8 cellular contexts compared by ENCODE assay signal in genomic region chr13:74132152-74132767, GRCh38. TPM values are rescaled to one million over a fixed set of nuclear protein-coding genes. Genes with fewer than 3 reads are reported as not detected.
DNase-seq lines count a peak whose midpoint lies in the region; ATAC-seq and TF ChIP-seq lines count a peak whose summit lies in the region.

No MANE protein-coding gene starts in this region.

- peaks cover 45% of the 10 kb centered on the region for H3K4me1 Mint-ChIP-seq in activated T-cell treated with anti-CD3 and anti-CD28 coated beads, Interleukin-2, amount 50 U/mL, for 4 hours (ENCODE audit: low read depth)

- peaks cover 82% of the 10 kb centered on the region for H3K4me1 ChIP-seq in left ventricle myocardium inferior

- H3K4me3 ChIP-seq in left ventricle myocardium inferior: peak overlapping the region; percentile 95
- peak overlapping the region; percentile 78 for H3K4me3 ChIP-seq in skeletal muscle cell (ENCODE audit: low read depth, low read length)

- H3K4me3 Mint-ChIP-seq in activated T-cell treated with anti-CD3 and anti-CD28 coated beads, Interleukin-2, amount 50 U/mL, for 4 hours: peak overlapping the region; percentile 94

- no peaks in the 10 kb centered on the region for H3K27me3 ChIP-seq in left ventricle myocardium inferior (ENCODE audit: low read depth)

- no peaks in the 10 kb centered on the region for H3K9me3 Mint-ChIP-seq in activated T-cell treated with anti-CD3 and anti-CD28 coated beads, Interleukin-2, amount 50 U/mL, for 4 hours

- peak overlapping the region; percentile 99 for H3K27ac ChIP-seq in left ventricle myocardium inferior (replicated peaks)

- TF ChIP-seq CTCF in left ventricle myocardium inferior (IDR thresholded peaks at IDR 0.05; ENCODE audit: borderline replicate concordance): no peak

- no peak for DNase-seq in left ventricle myocardium inferior
- no peak for DNase-seq in left cardiac atrium
- DNase-seq in activated T-cell treated with anti-CD3 and anti-CD28 coated beads, Interleukin-2, amount 50 U/mL, for 4 hours: peak; percentile 24
- DNase-seq in glomerular visceral epithelial cell (ENCODE audit: extremely low spot score): peak; percentile 35
- no peak for DNase-seq in skeletal muscle cell (ENCODE audit: low read depth)
- no peak for DNase-seq in NCI-H187 treated with DMSO at 0.1 percent for 48 hours (lab: John Stamatoyannopoulos, UW)

- ATAC-seq in left cardiac atrium (no peak), HG03135 (IDR thresholded peaks at IDR 0.05; ENCODE audit: unreplicated experiment) (no peak), HG02763 (IDR thresholded peaks at IDR 0.05; ENCODE audit: unreplicated experiment) (no peak)
- ATAC-seq in activated T-cell treated with anti-CD3 and anti-CD28 coated beads, Interleukin-2, amount 50 U/mL, for 4 hours: no peak

- no peaks in the 10 kb centered on the region for H3K36me3 Mint-ChIP-seq in activated T-cell treated with anti-CD3 and anti-CD28 coated beads, Interleukin-2, amount 50 U/mL, for 4 hours (ENCODE audit: insufficient read depth)

- H3K27me3 Mint-ChIP-seq in activated T-cell treated with anti-CD3 and anti-CD28 coated beads, Interleukin-2, amount 50 U/mL, for 4 hours (ENCODE audit: low read depth): no peaks in the 10 kb centered on the region

- intact Hi-C loops in left ventricle myocardium inferior (cut with micrococcal nuclease): loop anchor here (5.0 kb wide), 1 partner anchor 70 kb away; no protein-coding TSS in a partner anchor
- intact Hi-C loops in left cardiac atrium (cut with DNase I): loop anchor here (5.0 to 10.0 kb wide), 2 partner anchors 67 to 295 kb away; no protein-coding TSS in a partner anchor

- no peaks in the 10 kb centered on the region for H3K36me3 ChIP-seq in left ventricle myocardium inferior

- no peaks in the 10 kb centered on the region for H3K9me3 ChIP-seq in left ventricle myocardium inferior (replicated peaks)

RNA-seq across cellular contexts. Expression of gene KLF12, which starts 1.9 kb away (rescaled TPM):
- total RNA-seq in left ventricle myocardium inferior: 18.2 TPM
- total RNA-seq in left cardiac atrium: 10 to 100 TPM; 13.9 to 14.0 TPM
- 10 to 100 TPM in 2 of 3 donors, 1 to 10 TPM in 1; 7.4 to 12.3 (median 10.5) TPM for total RNA-seq in activated T-cell treated with anti-CD3 and anti-CD28 coated beads, Interleukin-2, amount 50 U/mL, for 4 hours

Comparison
In these comparisons a context has a peak if more than half of its experiments do, and no peak if none do; other contexts are left out.
1. DNase-seq: peak in activated T-cell treated with anti-CD3 and anti-CD28 coated beads, Interleukin-2, amount 50 U/mL, for 4 hours (single experiment) and glomerular visceral epithelial cell (single experiment); none in left ventricle myocardium inferior (single experiment), left cardiac atrium (single experiment), skeletal muscle cell (single experiment) and NCI-H187 treated with DMSO at 0.1 percent for 48 hours (single experiment).